Comparison of ENCODE assay signal across 8 cellular contexts in the genomic region with DNA sequence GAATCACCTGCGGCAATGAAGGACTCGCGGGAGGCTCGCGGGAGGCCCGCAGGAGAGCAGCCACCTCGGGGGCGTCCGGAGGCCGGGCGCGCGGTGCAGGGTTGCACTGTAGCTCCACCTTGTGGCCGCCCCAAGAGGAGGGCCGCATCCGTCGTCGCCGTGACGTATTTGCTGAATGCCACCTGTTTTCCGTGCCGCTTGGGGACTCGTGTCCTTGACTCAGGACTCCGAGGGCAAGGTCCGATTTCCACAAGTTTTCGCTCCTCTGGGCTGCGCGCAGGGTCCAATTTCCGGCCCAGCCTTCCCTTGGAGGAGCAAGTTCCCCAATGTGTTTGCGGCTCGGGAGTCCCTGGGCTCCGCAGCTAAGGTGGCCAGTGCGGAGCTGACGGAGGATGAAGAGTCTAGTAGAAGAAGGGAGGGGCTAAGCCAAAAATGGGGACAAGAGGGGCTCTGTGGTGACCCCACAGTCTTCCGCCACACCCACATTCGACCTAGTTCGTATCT. TPM values are rescaled to one million over a fixed set of nuclear protein-coding genes. Genes with fewer than 3 reads are reported as not detected.
A peak's percentile ranks its signal among the peaks of the same experiment; 100 is the strongest.
DNase-seq lines count a peak whose midpoint lies in the region; ATAC-seq and TF ChIP-seq lines count a peak whose summit lies in the region.

No MANE protein-coding gene starts in this region.

- peak overlapping the region; percentile 92 for H3K4me2 ChIP-seq in osteoblast (ENCODE audit: insufficient read depth, low read length)

- H4K20me1 ChIP-seq in osteoblast (ENCODE audit: insufficient read depth, low read length): no peaks in the 10 kb centered on the region

- peak in 1 of 2 donors; percentile 39 for TF ChIP-seq EP300 in tibial nerve (IDR thresholded peaks at IDR 0.05)

- DNase-seq in DMS53 treated with DMSO at 0.1 percent for 48 hours (lab: John Stamatoyannopoulos, UW; ENCODE audit: unreplicated experiment) (peak; percentile 60), SHP77 treated with DMSO at 0.1 percent for 48 hours (lab: John Stamatoyannopoulos, UW) (peak; percentile 38), glomerular visceral epithelial cell (ENCODE audit: extremely low spot score) (peak; percentile 54), osteoblast (ENCODE audit: insufficient read length, low spot score, missing footprints) (peak; percentile 89), tibial nerve (ENCODE audit: low spot score in 2 of 2) (peak; percentile 20 to 44)
- peak; percentile 35 for DNase-seq in Jurkat, Clone E6-1 (ENCODE audit: low read depth, low spot score)
- peak; percentile 54 for DNase-seq in activated gamma-delta T cell treated with anti-CD3 and anti-CD28 coated beads, Interleukin-2, amount 50 U/mL, for 16 hours (ENCODE audit: low read depth)

- TF ChIP-seq POLR2A in tibial nerve (IDR thresholded peaks at IDR 0.05): no peak

- WGBS in tibial nerve, 2 donors: 2 to 40% methylated on average over 30 of the region's 37 CpGs

- H3K36me3 ChIP-seq in osteoblast (ENCODE audit: insufficient read depth, low read length) (no peaks in the 10 kb centered on the region), tibial nerve (no peaks in the 10 kb centered on the region)

- peak overlapping the region; percentile 64 for H3K4me3 ChIP-seq in Jurkat, Clone E6-1 (ENCODE audit: low read length)
- H3K4me3 ChIP-seq in osteoblast (ENCODE audit: insufficient read depth, low read length) (peak overlapping the region; percentile 83), tibial nerve (peak overlapping the region; percentile 42 to 68 (median 52))

- H3K27ac ChIP-seq in osteoblast (ENCODE audit: low read depth, low read length) (peak overlapping the region; percentile 68), tibial nerve (peak overlapping the region in 3 of 4 donors; percentile 65 to 83 (median 73))

- H3K27me3 ChIP-seq in osteoblast (ENCODE audit: insufficient read depth, low read length): no peaks in the 10 kb centered on the region
- H3K27me3 ChIP-seq in tibial nerve: peaks cover 0 to 10% of the 10 kb centered on the region in 2 donors

- peak; percentile 59 for TF ChIP-seq CTCF in osteoblast (IDR thresholded peaks at IDR 0.05; ENCODE audit: extremely low read depth, low read depth, low read length)
- TF ChIP-seq CTCF in tibial nerve (IDR thresholded peaks at IDR 0.05): peak; percentile 62 to 81 (median 73)

- H3K4me1 ChIP-seq in osteoblast (ENCODE audit: insufficient read depth, low read length) (peaks cover 13% of the 10 kb centered on the region), tibial nerve (peaks cover 0 to 12% (median 4%) of the 10 kb centered on the region in 4 donors)

- ATAC-seq in GM21528 (IDR thresholded peaks at IDR 0.05; ENCODE audit: low FRiP score, unreplicated experiment): peak; percentile 68

- H3K79me2 ChIP-seq in osteoblast (ENCODE audit: insufficient read depth, low read length): no peaks in the 10 kb centered on the region

- H2AFZ ChIP-seq in osteoblast (ENCODE audit: low read length): peak overlapping the region; percentile 98

- H3K9me3 ChIP-seq in osteoblast (ENCODE audit: low read depth, low read length) (no peaks in the 10 kb centered on the region), tibial nerve (no peaks in the 10 kb centered on the region)

RNA-seq across cellular contexts. Expression of a gene that starts 10.7 kb away (rescaled TPM):
- 11.3 TPM for polyA plus RNA-seq in Jurkat, Clone E6-1 (2012; ENCODE audit: insufficient read depth, insufficient read length)
- 7.7 and 8.0 TPM in 2 replicates for total RNA-seq in osteoblast
- 10 to 100 TPM in 2 of 4 donors, 1 to 10 TPM in 2; 5.0 to 14.5 (median 10.4) TPM for total RNA-seq in tibial nerve

RNA-seq across cellular contexts. Expression of a gene that starts 10.8 kb away (rescaled TPM):
- polyA plus RNA-seq in Jurkat, Clone E6-1 (2012; ENCODE audit: insufficient read depth, insufficient read length): not detected
- total RNA-seq in osteoblast (not detected in 2 replicates), tibial nerve (under 1 TPM in 2 of 4 donors, not detected in 2; 0.21 to 0.30 TPM)

Comparison
In these comparisons a context has a peak if more than half of its experiments do, and no peak if none do; other contexts are left out.
1. Peak in every context shown above with its lines: DNase-seq, ATAC-seq, H3K4me3 ChIP-seq and H3K27ac ChIP-seq.
2. DNase-seq: peak in every context shown above with its lines; median percentile 89 in osteoblast; 60 in DMS53 treated with DMSO at 0.1 percent for 48 hours; 54 in activated gamma-delta T cell treated with anti-CD3 and anti-CD28 coated beads, Interleukin-2, amount 50 U/mL, for 16 hours; 54 in glomerular visceral epithelial cell; 38 in SHP77 treated with DMSO at 0.1 percent for 48 hours; 35 in Jurkat, Clone E6-1; 32 in tibial nerve.